2 cellular contexts compared by ENCODE assay signal in the genomic region with DNA sequence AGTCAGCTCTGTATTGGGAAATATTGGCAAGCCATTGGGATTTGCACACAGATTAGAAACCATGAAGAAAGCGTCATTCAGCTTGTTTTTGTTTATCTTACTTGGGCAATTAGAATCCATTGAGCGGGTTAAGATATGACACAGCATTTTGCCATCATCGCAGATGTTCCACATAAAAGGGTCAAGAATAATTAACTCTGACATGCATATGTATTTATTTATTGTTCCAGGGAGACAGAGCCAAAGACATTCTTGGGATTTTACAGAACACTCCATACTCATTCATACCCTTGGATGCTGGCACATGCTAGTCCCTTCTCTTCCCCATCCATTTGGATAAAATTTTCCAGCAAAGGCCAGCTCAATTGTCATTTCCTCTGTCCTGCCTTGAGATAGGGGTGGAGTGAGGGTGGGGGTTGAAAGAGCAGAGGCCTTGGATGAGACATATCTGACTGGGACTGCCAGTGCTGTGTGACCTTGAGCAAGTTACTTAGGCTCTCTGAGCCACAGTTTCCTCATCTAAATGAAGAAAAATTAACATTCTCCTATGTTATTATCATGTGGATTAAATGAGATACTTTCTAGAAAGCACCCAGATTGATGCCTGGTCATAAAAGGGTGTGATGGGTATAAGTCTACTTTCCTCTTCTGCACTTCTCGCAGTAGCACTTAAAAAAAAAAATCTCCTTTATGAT.
TF ChIP-seq lines count a peak whose summit lies in the region.

No MANE protein-coding gene starts in this region.

TF ChIP-seq in liver, 16 proteins besides CTCF, POLR2A, EP300 and RAD21 (continued from another document):
- TF ChIP-seq SP1 (IDR thresholded peaks at IDR 0.05), result no peak
- peak; percentile 26 for TF ChIP-seq NR2F2 (IDR thresholded peaks at IDR 0.05)
- peak; percentile 33 to 81 for TF ChIP-seq HNF4A (conservative IDR thresholded peaks at IDR 0.05)
- peak; percentile 54 for TF ChIP-seq FOXA2 (IDR thresholded peaks at IDR 0.05)
- TF ChIP-seq HNF4G (IDR thresholded peaks at IDR 0.05), result no peak
- TF ChIP-seq, protein P1, sequence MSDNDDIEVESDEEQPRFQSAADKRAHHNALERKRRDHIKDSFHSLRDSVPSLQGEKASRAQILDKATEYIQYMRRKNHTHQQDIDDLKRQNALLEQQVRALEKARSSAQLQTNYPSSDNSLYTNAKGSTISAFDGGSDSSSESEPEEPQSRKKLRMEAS (IDR thresholded peaks at IDR 0.05), result peak; percentile 71
- peak in 1 of 2 donors; percentile 47 for TF ChIP-seq JUND (IDR thresholded peaks at IDR 0.05)
- peak; percentile 78 for TF ChIP-seq YY1 (IDR thresholded peaks at IDR 0.05)
- TF ChIP-seq GABPA (IDR thresholded peaks at IDR 0.05 in 1 of 2, conservative IDR thresholded peaks at IDR 0.05 in 1 of 2), result peak in 1 of 2 donors; percentile 10
- TF ChIP-seq, protein P2, sequence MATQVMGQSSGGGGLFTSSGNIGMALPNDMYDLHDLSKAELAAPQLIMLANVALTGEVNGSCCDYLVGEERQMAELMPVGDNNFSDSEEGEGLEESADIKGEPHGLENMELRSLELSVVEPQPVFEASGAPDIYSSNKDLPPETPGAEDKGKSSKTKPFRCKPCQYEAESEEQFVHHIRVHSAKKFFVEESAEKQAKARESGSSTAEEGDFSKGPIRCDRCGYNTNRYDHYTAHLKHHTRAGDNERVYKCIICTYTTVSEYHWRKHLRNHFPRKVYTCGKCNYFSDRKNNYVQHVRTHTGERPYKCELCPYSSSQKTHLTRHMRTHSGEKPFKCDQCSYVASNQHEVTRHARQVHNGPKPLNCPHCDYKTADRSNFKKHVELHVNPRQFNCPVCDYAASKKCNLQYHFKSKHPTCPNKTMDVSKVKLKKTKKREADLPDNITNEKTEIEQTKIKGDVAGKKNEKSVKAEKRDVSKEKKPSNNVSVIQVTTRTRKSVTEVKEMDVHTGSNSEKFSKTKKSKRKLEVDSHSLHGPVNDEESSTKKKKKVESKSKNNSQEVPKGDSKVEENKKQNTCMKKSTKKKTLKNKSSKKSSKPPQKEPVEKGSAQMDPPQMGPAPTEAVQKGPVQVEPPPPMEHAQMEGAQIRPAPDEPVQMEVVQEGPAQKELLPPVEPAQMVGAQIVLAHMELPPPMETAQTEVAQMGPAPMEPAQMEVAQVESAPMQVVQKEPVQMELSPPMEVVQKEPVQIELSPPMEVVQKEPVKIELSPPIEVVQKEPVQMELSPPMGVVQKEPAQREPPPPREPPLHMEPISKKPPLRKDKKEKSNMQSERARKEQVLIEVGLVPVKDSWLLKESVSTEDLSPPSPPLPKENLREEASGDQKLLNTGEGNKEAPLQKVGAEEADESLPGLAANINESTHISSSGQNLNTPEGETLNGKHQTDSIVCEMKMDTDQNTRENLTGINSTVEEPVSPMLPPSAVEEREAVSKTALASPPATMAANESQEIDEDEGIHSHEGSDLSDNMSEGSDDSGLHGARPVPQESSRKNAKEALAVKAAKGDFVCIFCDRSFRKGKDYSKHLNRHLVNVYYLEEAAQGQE (IDR thresholded peaks at IDR 0.05), result peak; percentile 57

TF ChIP-seq in HepG2, 621 proteins besides CTCF, POLR2A, EP300 and RAD21 (continued from another document):
- TF ChIP-seq, protein P3, sequence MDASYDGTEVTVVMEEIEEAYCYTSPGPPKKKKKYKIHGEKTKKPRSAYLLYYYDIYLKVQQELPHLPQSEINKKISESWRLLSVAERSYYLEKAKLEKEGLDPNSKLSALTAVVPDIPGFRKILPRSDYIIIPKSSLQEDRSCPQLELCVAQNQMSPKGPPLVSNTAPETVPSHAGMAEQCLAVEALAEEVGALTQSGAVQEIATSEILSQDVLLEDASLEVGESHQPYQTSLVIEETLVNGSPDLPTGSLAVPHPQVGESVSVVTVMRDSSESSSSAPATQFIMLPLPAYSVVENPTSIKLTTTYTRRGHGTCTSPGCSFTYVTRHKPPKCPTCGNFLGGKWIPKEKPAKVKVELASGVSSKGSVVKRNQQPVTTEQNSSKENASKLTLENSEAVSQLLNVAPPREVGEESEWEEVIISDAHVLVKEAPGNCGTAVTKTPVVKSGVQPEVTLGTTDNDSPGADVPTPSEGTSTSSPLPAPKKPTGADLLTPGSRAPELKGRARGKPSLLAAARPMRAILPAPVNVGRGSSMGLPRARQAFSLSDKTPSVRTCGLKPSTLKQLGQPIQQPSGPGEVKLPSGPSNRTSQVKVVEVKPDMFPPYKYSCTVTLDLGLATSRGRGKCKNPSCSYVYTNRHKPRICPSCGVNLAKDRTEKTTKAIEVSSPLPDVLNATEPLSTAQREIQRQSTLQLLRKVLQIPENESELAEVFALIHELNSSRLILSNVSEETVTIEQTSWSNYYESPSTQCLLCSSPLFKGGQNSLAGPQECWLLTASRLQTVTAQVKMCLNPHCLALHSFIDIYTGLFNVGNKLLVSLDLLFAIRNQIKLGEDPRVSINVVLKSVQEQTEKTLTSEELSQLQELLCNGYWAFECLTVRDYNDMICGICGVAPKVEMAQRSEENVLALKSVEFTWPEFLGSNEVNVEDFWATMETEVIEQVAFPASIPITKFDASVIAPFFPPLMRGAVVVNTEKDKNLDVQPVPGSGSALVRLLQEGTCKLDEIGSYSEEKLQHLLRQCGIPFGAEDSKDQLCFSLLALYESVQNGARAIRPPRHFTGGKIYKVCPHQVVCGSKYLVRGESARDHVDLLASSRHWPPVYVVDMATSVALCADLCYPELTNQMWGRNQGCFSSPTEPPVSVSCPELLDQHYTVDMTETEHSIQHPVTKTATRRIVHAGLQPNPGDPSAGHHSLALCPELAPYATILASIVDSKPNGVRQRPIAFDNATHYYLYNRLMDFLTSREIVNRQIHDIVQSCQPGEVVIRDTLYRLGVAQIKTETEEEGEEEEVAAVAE (CRISPR knock-in tag; IDR thresholded peaks at IDR 0.05; ENCODE audit: borderline replicate concordance), result no peak
- TF ChIP-seq SNRNP70 (IDR thresholded peaks at IDR 0.05; ENCODE audit: low read depth, low read length) (no peak), AKAP8 (CRISPR knock-in tag; IDR thresholded peaks at IDR 0.05) (no peak), SOX6 (IDR thresholded peaks at IDR 0.05) (no peak), SOX6 (CRISPR knock-in tag; IDR thresholded peaks at IDR 0.05) (no peak), CBFB (CRISPR knock-in tag; IDR thresholded peaks at IDR 0.05) (no peak)
- TF ChIP-seq, protein P4, sequence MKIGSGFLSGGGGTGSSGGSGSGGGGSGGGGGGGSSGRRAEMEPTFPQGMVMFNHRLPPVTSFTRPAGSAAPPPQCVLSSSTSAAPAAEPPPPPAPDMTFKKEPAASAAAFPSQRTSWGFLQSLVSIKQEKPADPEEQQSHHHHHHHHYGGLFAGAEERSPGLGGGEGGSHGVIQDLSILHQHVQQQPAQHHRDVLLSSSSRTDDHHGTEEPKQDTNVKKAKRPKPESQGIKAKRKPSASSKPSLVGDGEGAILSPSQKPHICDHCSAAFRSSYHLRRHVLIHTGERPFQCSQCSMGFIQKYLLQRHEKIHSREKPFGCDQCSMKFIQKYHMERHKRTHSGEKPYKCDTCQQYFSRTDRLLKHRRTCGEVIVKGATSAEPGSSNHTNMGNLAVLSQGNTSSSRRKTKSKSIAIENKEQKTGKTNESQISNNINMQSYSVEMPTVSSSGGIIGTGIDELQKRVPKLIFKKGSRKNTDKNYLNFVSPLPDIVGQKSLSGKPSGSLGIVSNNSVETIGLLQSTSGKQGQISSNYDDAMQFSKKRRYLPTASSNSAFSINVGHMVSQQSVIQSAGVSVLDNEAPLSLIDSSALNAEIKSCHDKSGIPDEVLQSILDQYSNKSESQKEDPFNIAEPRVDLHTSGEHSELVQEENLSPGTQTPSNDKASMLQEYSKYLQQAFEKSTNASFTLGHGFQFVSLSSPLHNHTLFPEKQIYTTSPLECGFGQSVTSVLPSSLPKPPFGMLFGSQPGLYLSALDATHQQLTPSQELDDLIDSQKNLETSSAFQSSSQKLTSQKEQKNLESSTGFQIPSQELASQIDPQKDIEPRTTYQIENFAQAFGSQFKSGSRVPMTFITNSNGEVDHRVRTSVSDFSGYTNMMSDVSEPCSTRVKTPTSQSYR (CRISPR knock-in tag; IDR thresholded peaks at IDR 0.05; ENCODE audit: borderline replicate concordance), result no peak
